Comparison of ENCODE assay signal across 18 cellular contexts in genomic region chr4:153731239-153731638, GRCh38. TPM values are rescaled to one million over a fixed set of nuclear protein-coding genes. Genes with fewer than 3 reads are reported as not detected.
DNase-seq lines count a peak whose midpoint lies in the region; TF ChIP-seq lines count a peak whose summit lies in the region.
"Had no signal": no experiment of that assay in that cellular context is flagged by ENCODE, and none has a peak within 500 bp of the region (broad histone marks: within the 10 kb centered on the region; RNA-seq: fewer than 3 reads in every experiment).

No MANE protein-coding gene starts in this region.

- peak overlapping the region; percentile 99 for H3K27ac ChIP-seq in mammary epithelial cell (ENCODE audit: insufficient read depth, low read depth, low read length)
- H3K27ac ChIP-seq in breast epithelium = no peak overlapping the region
- H3K27ac ChIP-seq in H9 (ENCODE audit: insufficient read length, low read depth, low read length) = no peak overlapping the region
- H3K27ac ChIP-seq: adrenal gland, gastroesophageal sphincter, transverse colon had no signal

- in situ Hi-C loops in mammary epithelial cell (cut with MboI; ENCODE audit: low sequenced_read_pairs in 2 of 2) = loop anchor here in 1 of 2 donors (25.0 kb wide), 1 partner anchor 394 kb away; the partner anchor contains the start of gene MND1

- H2AK5ac ChIP-seq in H9 (ENCODE audit: insufficient read length, low read length) = no peak overlapping the region

- peak overlapping the region; percentile 47 for H2AFZ ChIP-seq in mammary epithelial cell (ENCODE audit: low read depth, low read length)
- no peak overlapping the region for H2AFZ ChIP-seq in H9 (ENCODE audit: low read length)

- TF ChIP-seq CTCF in mammary epithelial cell (conservative IDR thresholded peaks at IDR 0.05 in 1 of 2, IDR thresholded peaks at IDR 0.05 in 1 of 2; ENCODE audit: extremely low read depth in 1 of 2, insufficient read depth in 1 of 2, low read depth in 1 of 2, low read length in 2 of 2) (no peak), breast epithelium (IDR thresholded peaks at IDR 0.05) (no peak), H9 (conservative IDR thresholded peaks at IDR 0.05) (no peak)

- H3K4me1 ChIP-seq in mammary epithelial cell (ENCODE audit: insufficient read depth, low read length) (peaks cover 13% of the 10 kb centered on the region), breast epithelium (no peaks in the 10 kb centered on the region), H9 (ENCODE audit: insufficient read depth, low read length) (no peaks in the 10 kb centered on the region)
- H3K4me1 ChIP-seq: adrenal gland, gastroesophageal sphincter, transverse colon had no signal

- H3K27me3 ChIP-seq in mammary epithelial cell (ENCODE audit: insufficient read depth, low read length) (no peaks in the 10 kb centered on the region), breast epithelium (no peaks in the 10 kb centered on the region), H9 (ENCODE audit: insufficient read depth, low read length) (no peaks in the 10 kb centered on the region)
- H3K27me3 ChIP-seq: adrenal gland, gastroesophageal sphincter, transverse colon had no signal

- BruUV-seq in mammary epithelial cell (replicated peaks; lab: Mats Ljungman, UMichigan) = no TSS peak

- H2BK20ac ChIP-seq in H9 (ENCODE audit: low read depth, low read length, poor library complexity, severe bottlenecking) = no peak overlapping the region

- no peak overlapping the region for H4K8ac ChIP-seq in H9 (replicated peaks; ENCODE audit: insufficient read length, low read depth, low read length)

- H3K27me3 Mint-ChIP-seq in H9 (ENCODE audit: low read depth) = no peaks in the 10 kb centered on the region
- H3K27me3 Mint-ChIP-seq: progenitor cell of endocrine pancreas had no signal

- peak overlapping the region; percentile 71 for H3K9ac ChIP-seq in mammary epithelial cell (ENCODE audit: insufficient read depth, low read length)
- H3K9ac ChIP-seq in H9 (ENCODE audit: extremely low read depth, insufficient read length, low read length) = no peak overlapping the region

- CTCF ChIA-PET in mammary epithelial cell (lab: Charles Lee; ENCODE audit: low non-redundant PET) = no interaction called here

- H3K4me2 ChIP-seq in mammary epithelial cell (ENCODE audit: insufficient read depth, low read depth, low read length) = peak overlapping the region; percentile 63
- H3K4me2 ChIP-seq in H9 (ENCODE audit: insufficient read depth, insufficient read length, low read length) = no peak overlapping the region

- intact Hi-C loops in mammary epithelial cell (cut with micrococcal nuclease) = loop anchor here (1.0 kb wide), 1 partner anchor 17 kb away; no protein-coding TSS in a partner anchor
- intact Hi-C loops in breast epithelium (cut with DNase I; ENCODE audit: low total_unique reads) = no loop called here

- no peak overlapping the region for H3K4ac ChIP-seq in H9 (ENCODE audit: low read depth, low read length)

- H3K36me3 ChIP-seq in mammary epithelial cell (ENCODE audit: insufficient read depth, low read length) (no peaks in the 10 kb centered on the region), breast epithelium (no peaks in the 10 kb centered on the region)
- H3K36me3 ChIP-seq: adrenal gland, gastroesophageal sphincter, transverse colon had no signal

- WGBS in mammary epithelial cell (ENCODE audit: low coverage, missing lambda C conversion rate) = 10% methylated on average over 3 of the region's 3 CpGs
- no CpG with 5 or more reads among the region's 3 CpGs for WGBS in H9 (ENCODE audit: extremely low coverage, insufficient read length, low lambda C conversion rate)

- no peak for TF ChIP-seq POLR2A in breast epithelium (IDR thresholded peaks at IDR 0.05)

- H3K79me1 ChIP-seq in H9 (ENCODE audit: insufficient read depth, low read depth, low read length, poor library complexity, severe bottlenecking) = no peaks in the 10 kb centered on the region

- no peak overlapping the region for H3K14ac ChIP-seq in H9 (ENCODE audit: insufficient read depth, low read length)

- no peak overlapping the region for H2BK12ac ChIP-seq in H9 (ENCODE audit: insufficient read length, low read depth, low read length)

- H4K20me1 ChIP-seq in mammary epithelial cell (ENCODE audit: insufficient read depth, low read length) (no peaks in the 10 kb centered on the region), H9 (ENCODE audit: control insufficient read depth, insufficient read depth, insufficient read length) (no peaks in the 10 kb centered on the region)

- DNase-seq in mammary epithelial cell (peak; percentile 92), breast epithelium (ENCODE audit: low spot score in 2 of 2) (no peak), SW 1271 (lab: John Stamatoyannopoulos, UW) (peak; percentile 45 to 63), fibroblast of the conjunctiva (ENCODE audit: low read depth) (peak; percentile 93), NCI-H82 treated with DMSO at 0.1 percent for 48 hours (lab: John Stamatoyannopoulos, UW; ENCODE audit: unreplicated experiment) (no peak), NCI-H510A (lab: John Stamatoyannopoulos, UW) (no peak), CD1c-positive myeloid dendritic cell (ENCODE audit: extremely low spot score) (no peak), H9 (no peak)
- DNase-seq: ACHN; adrenal gland; NCI-H1417; NK-92 treated with Interleukin-12 subunit alpha and Interleukin-12 subunit beta, amount 100 ng/mL, for 24 hours; transverse colon had no signal

- no peak overlapping the region for H4K5ac ChIP-seq in H9 (ENCODE audit: insufficient read length, low read depth, low read length)

- no peak overlapping the region; a peak in 2 of 7 replicates for H3K27ac Mint-ChIP-seq in H9
- H3K27ac Mint-ChIP-seq: progenitor cell of endocrine pancreas; T-helper 1 cell treated with Interleukin-12 subunit alpha and Interleukin-12 subunit beta and Interleukin-4 antibody, amounts not matched to agents 30 μg/mL and 1 μg/mL, for 36 hours had no signal

- H2BK15ac ChIP-seq in H9 (ENCODE audit: low read depth, low read length) = no peak overlapping the region

- no peak overlapping the region for H3K4me3 Mint-ChIP-seq in H9
- H3K4me3 Mint-ChIP-seq: T-helper 1 cell treated with Interleukin-12 subunit alpha and Interleukin-12 subunit beta and Interleukin-4 antibody, amounts not matched to agents 30 μg/mL and 1 μg/mL, for 36 hours had no signal

- no peak overlapping the region for H3K18ac ChIP-seq in H9 (ENCODE audit: insufficient read length, low read depth, low read length)

- H3K79me2 ChIP-seq in mammary epithelial cell (ENCODE audit: insufficient read depth, low read length) (no peaks in the 10 kb centered on the region), H9 (ENCODE audit: insufficient read depth, low read length) (no peaks in the 10 kb centered on the region)

- no peak overlapping the region for H4K91ac ChIP-seq in H9 (ENCODE audit: insufficient read length, low read depth, low read length)

- H3K4me1 Mint-ChIP-seq in H9 = peaks cover 5 to 8% of the 10 kb centered on the region in 2 experiments; a peak in 3 of 4 replicates

- H3K23ac ChIP-seq in H9 (ENCODE audit: insufficient read length, low read depth, low read length) = no peak overlapping the region

- no peaks in the 10 kb centered on the region for H3K9me3 Mint-ChIP-seq in H9
- H3K9me3 Mint-ChIP-seq: T-helper 1 cell treated with Interleukin-12 subunit alpha and Interleukin-12 subunit beta and Interleukin-4 antibody, amounts not matched to agents 30 μg/mL and 1 μg/mL, for 36 hours had no signal

- H3K36me3 Mint-ChIP-seq in H9 (ENCODE audit: insufficient read depth in 1 of 3, low read depth in 3 of 3) = 0 out of 7 replicates have a peak, but pooled peaks cover 0 to 1% (median 0%) of the 10 kb centered on the region in 3 experiments

- no peak overlapping the region for H3K4me3 ChIP-seq in mammary epithelial cell (replicated peaks in 1 of 3; ENCODE audit: insufficient read depth in 1 of 3, low read depth in 2 of 3, low read length in 3 of 3)
- no peak overlapping the region for H3K4me3 ChIP-seq in breast epithelium
- H3K4me3 ChIP-seq: adrenal gland, gastroesophageal sphincter, transverse colon had no signal

- no peak overlapping the region for H3T11ph ChIP-seq in H9 (ENCODE audit: low read length)

- H3K9me3 ChIP-seq in mammary epithelial cell (replicated peaks; ENCODE audit: insufficient read depth, low read length) (no peaks in the 10 kb centered on the region), breast epithelium (no peaks in the 10 kb centered on the region), H9 (ENCODE audit: control insufficient read depth, low read depth, low read length) (no peaks in the 10 kb centered on the region)
- H3K9me3 ChIP-seq: adrenal gland, gastroesophageal sphincter, transverse colon had no signal

- no peak overlapping the region for H2BK120ac ChIP-seq in H9 (ENCODE audit: low read depth, low read length, poor library complexity, severe bottlenecking)

- H3K23me2 ChIP-seq in H9 (ENCODE audit: insufficient read length, low read depth, low read length, poor library complexity, severe bottlenecking) = no peaks in the 10 kb centered on the region

- dilution Hi-C loops in mammary epithelial cell (cut with HindIII; ENCODE audit: low sequenced_read_pairs) = loop anchor here (5.0 kb wide), 1 partner anchor 54 kb away; no protein-coding TSS in a partner anchor

- H2BK5ac ChIP-seq in H9 (ENCODE audit: insufficient read length, low read length) = no peak overlapping the region

- no peak overlapping the region for H3K56ac ChIP-seq in H9 (ENCODE audit: insufficient read length, low read depth, low read length)

RNA-seq across cellular contexts. Expression of gene RNF175, which starts 28.6 kb away (rescaled TPM):
- total RNA-seq in mammary epithelial cell (1 to 10 TPM in 1 of 2 donors, under 1 TPM in 1; 0.31 to 4.7 TPM), breast epithelium (1 to 10 TPM in 2 of 3 donors, not detected in 1; 3.6 to 5.9 TPM), H9 (2021) (3.3 and 4.3 TPM in 2 replicates)
- 1.4 TPM for polyA plus RNA-seq in mammary epithelial cell
- not detected for polyA minus RNA-seq in mammary epithelial cell
- total RNA-seq: activated CD8-positive, alpha-beta memory T cell treated with anti-CD3 and anti-CD28 coated beads for 36 hours had no signal

RNA-seq across cellular contexts. Expression of gene TLR2, which starts 47.2 kb away (rescaled TPM):
- total RNA-seq in mammary epithelial cell = 10 to 100 TPM in 1 of 2 donors, 1 to 10 TPM in 1; 1.0 to 33.2 TPM
- 14.8 TPM for polyA plus RNA-seq in mammary epithelial cell
- 10.6 TPM for polyA minus RNA-seq in mammary epithelial cell
- total RNA-seq in breast epithelium = 10 to 100 TPM; 51.7 to 76.8 (median 52.4) TPM
- total RNA-seq in H9 (2021) = 0.90 and 1.0 TPM in 2 replicates

RNA-seq across cellular contexts. Expression of gene SFRP2, which starts 57.6 kb away (rescaled TPM):
- total RNA-seq in mammary epithelial cell (not detected), breast epithelium (10 to 100 TPM in 2 of 3 donors, 1 to 10 TPM in 1; 6.9 to 60.4 (median 54.1) TPM), H9 (2021) (156 and 161 TPM in 2 replicates)
- 0.02 TPM for polyA plus RNA-seq in mammary epithelial cell
- polyA minus RNA-seq in mammary epithelial cell = not detected
- total RNA-seq: lung microvascular endothelial cell had no signal

Comparison
In these comparisons a context has a peak if more than half of its experiments do, and no peak if none do; other contexts are left out.
1. DNase-seq: peak in mammary epithelial cell (single experiment), SW 1271 (2 of 2) and fibroblast of the conjunctiva (single experiment); none in breast epithelium (0 of 2), NCI-H82 treated with DMSO at 0.1 percent for 48 hours (single experiment), NCI-H510A (single experiment), CD1c-positive myeloid dendritic cell (single experiment) and H9 (single experiment).
2. RNA of gene SFRP2, which starts 57.6 kb away (total RNA-seq): 156 to 161 TPM in H9 and 6.9 to 60.4 TPM in breast epithelium; not detected in mammary epithelial cell; every median in the first group is over 4 times any median in the second.